In genomic region chr5:176536132-176536901, GRCh38 we compare ENCODE assay signal across 8 cellular contexts. TPM values are rescaled to one million over a fixed set of nuclear protein-coding genes. Genes with fewer than 3 reads are reported as not detected.
DNase-seq lines count a peak whose midpoint lies in the region; ATAC-seq and TF ChIP-seq lines count a peak whose summit lies in the region.

No MANE protein-coding gene starts in this region.

- BruUV-seq in mammary epithelial cell (replicated peaks; lab: Mats Ljungman, UMichigan), result TSS peak; percentile 7

- H3K27me3 ChIP-seq in BLaER1 (no peaks in the 10 kb centered on the region), mammary epithelial cell (ENCODE audit: insufficient read depth, low read length) (no peaks in the 10 kb centered on the region), skeletal muscle tissue (ENCODE audit: control insufficient read depth in 3 of 3, insufficient read depth in 3 of 3, low read length in 3 of 3) (no peaks in the 10 kb centered on the region)

- no peaks in the 10 kb centered on the region for H3K9me3 Mint-ChIP-seq in immature natural killer cell

- peak overlapping the region; percentile 83 to 100 (median 98) for H3K4me3 Mint-ChIP-seq in immature natural killer cell

- peaks cover 9% of the 10 kb centered on the region for H3K36me3 ChIP-seq in BLaER1
- H3K36me3 ChIP-seq in mammary epithelial cell (ENCODE audit: insufficient read depth, low read length), result no peaks in the 10 kb centered on the region
- peaks cover 2 to 10% (median 6%) of the 10 kb centered on the region in 3 donors for H3K36me3 ChIP-seq in skeletal muscle tissue (ENCODE audit: control insufficient read depth in 3 of 3, insufficient read depth in 3 of 3, low read length in 3 of 3)

- intact Hi-C loops in mammary epithelial cell (cut with micrococcal nuclease), result loop anchor here (2.0 kb wide), 1 partner anchor 16 kb away; no protein-coding TSS in a partner anchor

- peaks cover 44% of the 10 kb centered on the region for H3K79me2 ChIP-seq in mammary epithelial cell (ENCODE audit: insufficient read depth, low read length)

- peak overlapping the region; percentile 94 to 100 (median 97) for H3K27ac Mint-ChIP-seq in immature natural killer cell

- dilution Hi-C loops in mammary epithelial cell (cut with HindIII; ENCODE audit: low sequenced_read_pairs), result no loop called here

- H3K4me2 ChIP-seq in BLaER1 (peak overlapping the region; percentile 99), mammary epithelial cell (ENCODE audit: insufficient read depth, low read depth, low read length) (peak overlapping the region; percentile 94)

- H3K4me1 ChIP-seq in BLaER1 (peaks cover 79% of the 10 kb centered on the region), mammary epithelial cell (ENCODE audit: insufficient read depth, low read length) (peaks cover 46% of the 10 kb centered on the region), skeletal muscle tissue (ENCODE audit: control insufficient read depth in 3 of 3, insufficient read depth in 3 of 3, low read length in 3 of 3) (peaks cover 49 to 64% (median 51%) of the 10 kb centered on the region in 3 donors)

- WGBS in mammary epithelial cell (ENCODE audit: low coverage, missing lambda C conversion rate), result 1% methylated on average over 23 of the region's 43 CpGs

- no peaks in the 10 kb centered on the region for H3K9me3 ChIP-seq in BLaER1
- H3K9me3 ChIP-seq in mammary epithelial cell (replicated peaks; ENCODE audit: insufficient read depth, low read length), result no peaks in the 10 kb centered on the region
- no peaks in the 10 kb centered on the region for H3K9me3 ChIP-seq in skeletal muscle tissue (ENCODE audit: control insufficient read depth in 3 of 3, low read length in 3 of 3)

- DNase-seq in GM20000 (ENCODE audit: low spot score) (peak; percentile 87), NCI-H1092 (lab: John Stamatoyannopoulos, UW) (peak; percentile 52), mammary epithelial cell (peak; percentile 69), immature natural killer cell (peak; percentile 88 to 89 (median 89))

- H2AFZ ChIP-seq in mammary epithelial cell (ENCODE audit: low read depth, low read length), result peak overlapping the region; percentile 99

- H3K9ac ChIP-seq in BLaER1 (peak overlapping the region; percentile 100), mammary epithelial cell (ENCODE audit: insufficient read depth, low read length) (peak overlapping the region; percentile 87), skeletal muscle tissue (ENCODE audit: low read depth in 1 of 3, low read length in 3 of 3) (peak overlapping the region; percentile 81 to 95 (median 88))

- peaks cover 17 to 35% (median 28%) of the 10 kb centered on the region in 3 donors for H3K27me3 Mint-ChIP-seq in immature natural killer cell (ENCODE audit: low read depth in 3 of 3)

- no peak for TF ChIP-seq CTCF in GM20000 (IDR thresholded peaks at IDR 0.05; ENCODE audit: extremely low read depth, missing control alignments)
- TF ChIP-seq CTCF in VCaP (conservative IDR thresholded peaks at IDR 0.05), result no peak
- no peak for TF ChIP-seq CTCF in mammary epithelial cell (conservative IDR thresholded peaks at IDR 0.05 in 1 of 2, IDR thresholded peaks at IDR 0.05 in 1 of 2; ENCODE audit: extremely low read depth in 1 of 2, insufficient read depth in 1 of 2, low read depth in 1 of 2, low read length in 2 of 2)

- H3K4me3 ChIP-seq in BLaER1, result peak overlapping the region; percentile 88
- peak overlapping the region; percentile 67 to 88 (median 68) for H3K4me3 ChIP-seq in mammary epithelial cell (replicated peaks in 1 of 3; ENCODE audit: insufficient read depth in 1 of 3, low read depth in 2 of 3, low read length in 3 of 3)
- H3K4me3 ChIP-seq in skeletal muscle tissue (ENCODE audit: low read length in 3 of 3), result peak overlapping the region; percentile 92 to 100 (median 99)

- peak overlapping the region; percentile 100 for H3K27ac ChIP-seq in BLaER1
- peak overlapping the region; percentile 99 for H3K27ac ChIP-seq in VCaP
- peak overlapping the region; percentile 91 for H3K27ac ChIP-seq in mammary epithelial cell (ENCODE audit: insufficient read depth, low read depth, low read length)
- H3K27ac ChIP-seq in skeletal muscle tissue (ENCODE audit: low read depth, low read length), result peak overlapping the region; percentile 97

- peaks cover 69 to 72% of the 10 kb centered on the region in 2 donors for H3K4me1 Mint-ChIP-seq in immature natural killer cell

- CTCF ChIA-PET in mammary epithelial cell (lab: Charles Lee; ENCODE audit: low non-redundant PET), result interaction anchor here (1.3 to 1.4 kb wide), 2 partner anchors 88 to 89 kb away, joined by 7 read pairs; partner anchors contain the start of gene FAF2

- ATAC-seq in HG03571 (IDR thresholded peaks at IDR 0.05; ENCODE audit: unreplicated experiment), result no peak

- in situ Hi-C loops in mammary epithelial cell (cut with MboI; ENCODE audit: low sequenced_read_pairs in 2 of 2), result no loop called here

- peaks cover 5 to 16% (median 7%) of the 10 kb centered on the region in 3 donors for H3K36me3 Mint-ChIP-seq in immature natural killer cell

- peaks cover 37% of the 10 kb centered on the region for H4K20me1 ChIP-seq in BLaER1
- no peaks in the 10 kb centered on the region for H4K20me1 ChIP-seq in mammary epithelial cell (ENCODE audit: insufficient read depth, low read length)

RNA-seq across cellular contexts. Expression of gene RNF44, which starts 0.9 kb away (rescaled TPM):
- total RNA-seq in mammary epithelial cell (10 to 100 TPM in 1 of 2 donors, 1 to 10 TPM in 1; 5.5 to 29.1 TPM), skeletal muscle tissue (2.1 TPM)
- polyA plus RNA-seq in mammary epithelial cell (7.9 TPM), immature natural killer cell (1 to 10 TPM; 1.2 to 9.8 (median 2.0) TPM)
- 10.3 TPM for polyA minus RNA-seq in mammary epithelial cell

RNA-seq across cellular contexts. Expression of gene CDHR2, which starts 12.8 kb away (rescaled TPM):
- total RNA-seq in mammary epithelial cell (under 1 TPM; under 0.01 to 0.21 TPM), skeletal muscle tissue (not detected)
- polyA plus RNA-seq in mammary epithelial cell (0.01 TPM), immature natural killer cell (not detected)
- not detected for polyA minus RNA-seq in mammary epithelial cell
